In genomic region chr2:165022781-165023180, GRCh38 we compare ENCODE assay signal across 34 cellular contexts.
"Had no signal": no experiment of that assay in that cellular context is flagged by ENCODE, and none has a peak within 500 bp of the region (broad histone marks: within the 10 kb centered on the region; RNA-seq: fewer than 3 reads in every experiment).

No MANE protein-coding gene starts in this region.

- H3K4me3 ChIP-seq: MG63 had no signal

- H3K27me3 ChIP-seq: MG63 had no signal

- H3K9ac ChIP-seq: KMS-11 had no signal

- H3K4me2 ChIP-seq: KMS-11 had no signal

- H3K27ac ChIP-seq: KMS-11 had no signal

- DNase-seq: Karpas-422, Kasumi-1, KG1, MG63, MM.1S, MV-4-11, NCI-H1048, NCI-H1092, NCI-H1092 treated with DMSO at 0.1 percent for 48 hours, NCI-H1105, NCI-H1105 treated with DMSO at 0.1 percent for 48 hours, NCI-H1417, NCI-H1417 treated with DMSO at 0.1 percent for 48 hours, NCI-H1436, NCI-H1436 treated with DMSO at 0.1 percent for 48 hours, NCI-H146, NCI-H1694, NCI-H1694 treated with DMSO at 0.1 percent for 48 hours, NCI-H187, NCI-H187 treated with DMSO at 0.1 percent for 48 hours, NCI-H1930, NCI-H2029, NCI-H2029 treated with DMSO at 0.1 percent for 48 hours, NCI-H2081, NCI-H2081 treated with DMSO at 0.1 percent for 48 hours, NCI-H2107, NCI-H2171, NCI-H2171 treated with DMSO at 0.1 percent for 48 hours, NCI-H2227 treated with DMSO at 0.1 percent for 48 hours, NCI-H226, NCI-H345, NCI-H446, NCI-H446 treated with DMSO at 0.1 percent for 48 hours had no signal

- H3K36me3 ChIP-seq: MG63 had no signal

- H3K9me3 ChIP-seq: MG63 had no signal
